8 cellular contexts compared by ENCODE assay signal in genomic region chrX:109732780-109733657, GRCh38. TPM values are rescaled to one million over a fixed set of nuclear protein-coding genes. Genes with fewer than 3 reads are reported as not detected.
DNase-seq lines count a peak whose midpoint lies in the region; TF ChIP-seq lines count a peak whose summit lies in the region.

Gene ACSL4 (minus strand): TSS chrX:109733257. CDS start chrX:109683363, 49,894 bp downstream.

- H3K4me3 ChIP-seq in H7 (ENCODE audit: insufficient read depth, low read depth, low read length) (peak within 1 kb of the TSS; percentile 85), MM.1S (ENCODE audit: low read length) (peak within 1 kb of the TSS; percentile 75), SJSA1 (peak within 1 kb of the TSS; percentile 71), foreskin fibroblast (ENCODE audit: low read depth in 1 of 2, low read length in 2 of 2) (peak within 1 kb of the TSS; percentile 92), neural progenitor cell (peak within 1 kb of the TSS; percentile 66), stomach smooth muscle (ENCODE audit: low read length in 2 of 2) (peak within 1 kb of the TSS; percentile 79 to 91)

- no peaks in the 10 kb centered on the region for H4K20me1 ChIP-seq in MM.1S (ENCODE audit: insufficient read depth, low read length)
- H4K20me1 ChIP-seq in neural progenitor cell (ENCODE audit: low read depth), result no peaks in the 10 kb centered on the region

- no peaks in the 10 kb centered on the region for H3K36me3 ChIP-seq in H7 (replicated peaks; ENCODE audit: control insufficient read depth, insufficient read depth, low read length)
- H3K36me3 ChIP-seq in MM.1S (replicated peaks; ENCODE audit: insufficient read depth, low read length), result no peaks in the 10 kb centered on the region
- H3K36me3 ChIP-seq in SJSA1, result peaks cover 4% of the 10 kb centered on the region; the same call in 1 of the 2 replicates
- H3K36me3 ChIP-seq in neural progenitor cell, result no peaks in the 10 kb centered on the region
- H3K36me3 ChIP-seq in stomach smooth muscle (ENCODE audit: control insufficient read depth in 2 of 2, insufficient read depth in 2 of 2, low read length in 2 of 2), result no peaks in the 10 kb centered on the region

- peaks cover 11% of the 10 kb centered on the region for H3K9me3 Mint-ChIP-seq in neural progenitor cell

- H3K27me3 ChIP-seq in H7 (ENCODE audit: control insufficient read depth, insufficient read depth, low read length) (peaks cover 8% of the 10 kb centered on the region; the same call in 1 of the 2 replicates), MM.1S (replicated peaks; ENCODE audit: insufficient read depth, low read length) (no peaks in the 10 kb centered on the region), SJSA1 (replicated peaks) (no peaks in the 10 kb centered on the region), neural progenitor cell (peaks cover 12% of the 10 kb centered on the region), stomach smooth muscle (ENCODE audit: control insufficient read depth in 1 of 2, insufficient read depth in 2 of 2, low read length in 2 of 2) (no peaks in the 10 kb centered on the region)

- H3K36me3 Mint-ChIP-seq in neural progenitor cell, result peaks cover 17% of the 10 kb centered on the region

- H3K27me3 Mint-ChIP-seq in neural progenitor cell (ENCODE audit: insufficient read depth, low read depth), result peaks cover 6% of the 10 kb centered on the region

- H3K27ac ChIP-seq in MM.1S (ENCODE audit: low read length) (peak within 1 kb of the TSS; percentile 65), SJSA1 (peak within 1 kb of the TSS; percentile 79), neural progenitor cell (peak within 1 kb of the TSS; percentile 11), stomach smooth muscle (ENCODE audit: low read length) (peak within 1 kb of the TSS; percentile 46)

- DNase-seq in EL (peak; percentile 83), H7 (peak; percentile 95), MM.1S (peak; percentile 88), SJSA1 (ENCODE audit: low read depth in 1 of 2, low spot score in 2 of 2) (peak; percentile 83 to 87), foreskin fibroblast (peak; percentile 83 to 93), neural progenitor cell (ENCODE audit: low spot score) (peak; percentile 93)
- peak; percentile 71 for DNase-seq in activated gamma-delta T cell treated with anti-CD3 and anti-CD28 coated beads, Interleukin-2, amount 50 U/mL, for 16 hours (ENCODE audit: low read depth)

- no peaks in the 10 kb centered on the region for H3K9me3 ChIP-seq in MM.1S (replicated peaks; ENCODE audit: insufficient read depth, low read length)
- no peaks in the 10 kb centered on the region for H3K9me3 ChIP-seq in SJSA1 (replicated peaks)
- H3K9me3 ChIP-seq in neural progenitor cell (ENCODE audit: low read depth), result no peaks in the 10 kb centered on the region
- H3K9me3 ChIP-seq in stomach smooth muscle (ENCODE audit: control insufficient read depth in 2 of 2, low read length in 2 of 2), result no peaks in the 10 kb centered on the region

- peak within 1 kb of the TSS; percentile 99 for H3K4me3 Mint-ChIP-seq in neural progenitor cell

- H3F3A ChIP-seq in MM.1S (ENCODE audit: insufficient read depth, low read length), result no peaks in the 10 kb centered on the region
- H3F3A ChIP-seq in neural progenitor cell (ENCODE audit: low read depth), result peaks cover 5% of the 10 kb centered on the region

- H2AFZ ChIP-seq in MM.1S (ENCODE audit: low read length) (peak within 1 kb of the TSS; percentile 77), neural progenitor cell (replicated peaks) (peak within 1 kb of the TSS; percentile 65)

- peaks cover 24% of the 10 kb centered on the region for H3K4me1 Mint-ChIP-seq in neural progenitor cell

- H3K4me2 ChIP-seq in MM.1S (ENCODE audit: low read depth, low read length) (peak within 1 kb of the TSS; percentile 87), neural progenitor cell (peak within 1 kb of the TSS; percentile 84)

- peaks cover 33% of the 10 kb centered on the region for H3K79me2 ChIP-seq in MM.1S (ENCODE audit: low read length)
- peaks cover 41% of the 10 kb centered on the region for H3K79me2 ChIP-seq in neural progenitor cell (ENCODE audit: low read depth)

- H3K9me2 ChIP-seq in MM.1S (replicated peaks; ENCODE audit: insufficient read depth, low read length), result no peaks in the 10 kb centered on the region

- H3K9ac ChIP-seq in MM.1S (ENCODE audit: low read length) (peak within 1 kb of the TSS; percentile 72), neural progenitor cell (no peak within 1 kb of the TSS), stomach smooth muscle (ENCODE audit: low read length in 2 of 2) (peak within 1 kb of the TSS; percentile 81 to 90)

- H3K4me1 ChIP-seq in MM.1S (ENCODE audit: low read length) (0 out of 2 replicates have a peak, but pooled peaks cover 8% of the 10 kb centered on the region), SJSA1 (replicated peaks) (peaks cover 14% of the 10 kb centered on the region), neural progenitor cell (no peaks in the 10 kb centered on the region), stomach smooth muscle (ENCODE audit: control insufficient read depth, insufficient read depth, low read length) (no peaks in the 10 kb centered on the region)

- peak within 1 kb of the TSS; percentile 87 for H3K27ac Mint-ChIP-seq in neural progenitor cell

- TF ChIP-seq CTCF in MM.1S (IDR thresholded peaks at IDR 0.05; ENCODE audit: low read length) (no peak), foreskin fibroblast (IDR thresholded peaks at IDR 0.05; ENCODE audit: low read depth, low read length) (no peak), neural progenitor cell (IDR thresholded peaks at IDR 0.05) (no peak)

RNA-seq across cellular contexts. Expression of gene ACSL4, which starts in this region (rescaled TPM):
- 76.2 and 117 TPM in 2 replicates for total RNA-seq in H7 (2014; rRNA removed; shearing (Covaris generic))
- 69.7 and 72.4 TPM in 2 replicates for total RNA-seq in SJSA1 (2014; rRNA removed; shearing (Covaris generic))
- total RNA-seq in neural progenitor cell (ENCODE audit: low replicate concordance), result 53.6 and 87.3 TPM in 2 replicates

Comparison
In these comparisons a context has a peak if more than half of its experiments do, and no peak if none do; other contexts are left out.
1. Peak in every context shown above with its lines: DNase-seq, H3K4me3 ChIP-seq and H3K27ac ChIP-seq.
2. H3K27ac ChIP-seq: peak in every context shown above with its lines; median percentile 79 in SJSA1; 65 in MM.1S; 46 in stomach smooth muscle; 11 in neural progenitor cell.